36 cellular contexts compared by ENCODE assay signal in the genomic region with DNA sequence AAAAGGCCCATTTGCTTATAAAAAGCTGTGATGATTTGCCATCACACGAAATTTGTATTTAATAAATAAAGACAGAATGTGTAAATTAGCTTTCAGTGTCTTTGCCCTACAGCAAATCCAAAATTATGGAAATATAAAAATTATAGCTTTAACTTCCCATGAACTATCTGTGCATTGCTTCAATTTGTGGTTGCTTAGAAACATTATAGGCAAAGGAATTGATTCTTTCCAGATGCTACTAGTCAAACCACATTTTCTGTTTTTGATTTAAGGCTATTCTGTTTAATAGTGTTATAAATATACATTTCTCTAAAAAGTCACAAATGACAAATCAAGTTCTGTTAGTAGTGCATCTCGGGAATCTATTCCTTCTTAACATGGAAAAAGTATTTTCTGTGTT.
"Had no signal": no experiment of that assay in that cellular context is flagged by ENCODE, and none has a peak within 500 bp of the region (broad histone marks: within the 10 kb centered on the region; RNA-seq: fewer than 3 reads in every experiment).

No MANE protein-coding gene starts in this region.

- H3K27ac ChIP-seq: ascending aorta, cardiac muscle cell, VCaP had no signal

- H3K9me3 ChIP-seq: ascending aorta had no signal

- H3K36me3 ChIP-seq: ascending aorta, cardiac muscle cell had no signal

- H3K4me1 ChIP-seq: ascending aorta had no signal

- H3K4me3 ChIP-seq: ascending aorta, cardiac muscle cell had no signal

- DNase-seq: activated CD4-positive, alpha-beta memory T cell treated with anti-CD3 and anti-CD28 coated beads, Interleukin-2, amount 10 ng/mL, durations not matched to agents 7 days and 5 days; activated CD4-positive, alpha-beta T cell treated with anti-CD3 and anti-CD28 coated beads for 1 hour; activated CD4-positive, alpha-beta T cell treated with anti-CD3 and anti-CD28 coated beads for 36 hours; activated CD4-positive, alpha-beta T cell treated with anti-CD3 and anti-CD28 coated beads for 48 hours; activated CD4-positive, alpha-beta T cell treated with anti-CD3 and anti-CD28 coated beads, Interleukin-2, amount 10 ng/mL, durations not matched to agents 7 days and 5 days; activated CD4-positive, alpha-beta T cell treated with anti-CD3 and anti-CD28 coated beads, Interleukin-2, amount 50 U/mL, for 48 hours; activated CD4-positive, CD25-positive, alpha-beta regulatory T cell; activated CD8-positive, alpha-beta memory T cell treated with anti-CD3 and anti-CD28 coated beads for 24 hours; activated CD8-positive, alpha-beta memory T cell treated with anti-CD3 and anti-CD28 coated beads, Interleukin-2, amount 10 ng/mL, durations not matched to agents 7 days and 5 days; activated CD8-positive, alpha-beta memory T cell treated with anti-CD3 and anti-CD28 coated beads, Interleukin-2, amount 50 U/mL, for 48 hours; activated CD8-positive, alpha-beta T cell treated with anti-CD3 and anti-CD28 coated beads, Interleukin-2, amount 10 ng/mL, durations not matched to agents 7 days and 5 days; activated effector memory CD4-positive, alpha-beta T cell treated with anti-CD3 and anti-CD28 coated beads, Interleukin-2, amount 50 U/mL, for 16 hours; activated gamma-delta T cell treated with Interleukin-2 at 50 U/mL for 16 hours; activated naive CD4-positive, alpha-beta T cell; activated naive CD4-positive, alpha-beta T cell treated with anti-CD3 and anti-CD28 coated beads for 36 hours; activated naive CD4-positive, alpha-beta T cell treated with anti-CD3 and anti-CD28 coated beads, Interleukin-2, amount 50 U/mL, for 16 hours; activated naive CD8-positive, alpha-beta T cell treated with anti-CD3 and anti-CD28 coated beads, Interleukin-2, amount 10 ng/mL, durations not matched to agents 7 days and 5 days; activated naive CD8-positive, alpha-beta T cell treated with anti-CD3 and anti-CD28 coated beads, Interleukin-2, amount 50 U/mL, for 24 hours; activated T-cell treated with anti-CD3 and anti-CD28 coated beads, Interleukin-2, amount 50 U/mL, for 1 hour; activated T-cell treated with anti-CD3 and anti-CD28 coated beads, Interleukin-2, amount 50 U/mL, for 4 hours; activated T-cell treated with anti-CD3 and anti-CD28 coated beads, Interleukin-2, amount 50 U/mL, for 72 hours; amygdala; anterior cingulate cortex; caudate nucleus; cerebellar nuclear complex; T-helper 1 cell; T-helper 2 cell; T-helper 9 cell had no signal

- ATAC-seq: activated CD4-positive, alpha-beta T cell treated with anti-CD3 and anti-CD28 coated beads for 36 hours; activated CD4-positive, CD25-positive, alpha-beta regulatory T cell treated with anti-CD3 and anti-CD28 coated beads, Interleukin-2, amount 50 U/mL, for 24 hours; activated CD8-positive, alpha-beta memory T cell treated with anti-CD3 and anti-CD28 coated beads, Interleukin-2, amount 10 ng/mL, durations not matched to agents 7 days and 5 days; activated CD8-positive, alpha-beta T cell treated with anti-CD3 and anti-CD28 coated beads, Interleukin-2, amount 10 ng/mL, durations not matched to agents 7 days and 5 days; activated naive CD4-positive, alpha-beta T cell treated with anti-CD3 and anti-CD28 coated beads, Interleukin-2, amount 50 U/mL, for 72 hours; activated naive CD8-positive, alpha-beta T cell treated with anti-CD3 and anti-CD28 coated beads, Interleukin-2, amount 50 U/mL, for 24 hours; activated T-cell treated with anti-CD3 and anti-CD28 coated beads, Interleukin-2, amount 50 U/mL, for 4 hours; activated T-cell treated with anti-CD3 and anti-CD28 coated beads, Interleukin-2, amount 50 U/mL, for 72 hours; activated T-helper 17 cell treated with anti-CD3 and anti-CD28 coated beads, Interleukin-2, amount 50 U/mL, for 72 hours had no signal

- FAIRE-seq: bronchial epithelial cell, TTC549 had no signal

- H3K27me3 ChIP-seq: ascending aorta, cardiac muscle cell had no signal
